8 cellular contexts compared by ENCODE assay signal in genomic region chr1:34786521-34787325, GRCh38. TPM values are rescaled to one million over a fixed set of nuclear protein-coding genes. Genes with fewer than 3 reads are reported as not detected.
DNase-seq lines count a peak whose midpoint lies in the region; ATAC-seq lines count a peak whose summit lies in the region.

No MANE protein-coding gene starts in this region.

- no peak overlapping the region for H3K4me3 Mint-ChIP-seq in activated CD4-positive, alpha-beta memory T cell treated with anti-CD3 and anti-CD28 coated beads, Interleukin-2, amount 10 ng/mL, durations not matched to agents 7 days and 5 days

- H3K9me3 Mint-ChIP-seq in activated CD4-positive, alpha-beta memory T cell treated with anti-CD3 and anti-CD28 coated beads, Interleukin-2, amount 10 ng/mL, durations not matched to agents 7 days and 5 days, result no peaks in the 10 kb centered on the region

- no peak overlapping the region for H3K4me2 ChIP-seq in mesendoderm (ENCODE audit: low read length)

- no peak overlapping the region for H2BK120ac ChIP-seq in mesendoderm (ENCODE audit: low read depth, low read length)

- ATAC-seq in GM19455 (IDR thresholded peaks at IDR 0.05; ENCODE audit: unreplicated experiment), result no peak

- H3K27ac ChIP-seq in effector memory CD4-positive, alpha-beta T cell (ENCODE audit: insufficient read depth, low read length, poor library complexity, severe bottlenecking), result no peak overlapping the region
- H3K27ac ChIP-seq in mesendoderm (ENCODE audit: low read depth, low read length), result no peak overlapping the region

- no peak overlapping the region for H3K18ac ChIP-seq in mesendoderm (ENCODE audit: low read length)

- no peaks in the 10 kb centered on the region for H3K9me3 ChIP-seq in effector memory CD4-positive, alpha-beta T cell (ENCODE audit: control insufficient read depth, low read length)

- H3K27me3 Mint-ChIP-seq in activated CD4-positive, alpha-beta memory T cell treated with anti-CD3 and anti-CD28 coated beads, Interleukin-2, amount 10 ng/mL, durations not matched to agents 7 days and 5 days, result peaks cover 59% of the 10 kb centered on the region

- no peaks in the 10 kb centered on the region for H3K79me1 ChIP-seq in mesendoderm (ENCODE audit: low read length)

- no peak overlapping the region for H3K27ac Mint-ChIP-seq in activated CD4-positive, alpha-beta memory T cell treated with anti-CD3 and anti-CD28 coated beads, Interleukin-2, amount 10 ng/mL, durations not matched to agents 7 days and 5 days

- H3K27me3 ChIP-seq in effector memory CD4-positive, alpha-beta T cell (replicated peaks; ENCODE audit: control insufficient read depth, insufficient read depth, low read length, poor library complexity, severe bottlenecking), result peaks cover 7% of the 10 kb centered on the region
- H3K27me3 ChIP-seq in mesendoderm (ENCODE audit: insufficient read depth, low read length, poor library complexity), result no peaks in the 10 kb centered on the region

- H3K9ac ChIP-seq in mesendoderm (ENCODE audit: low read length), result peak overlapping the region; percentile 6

- no peaks in the 10 kb centered on the region for H3K79me2 ChIP-seq in mesendoderm (ENCODE audit: control insufficient read depth, insufficient read depth, low read length)

- no peaks in the 10 kb centered on the region for H3K36me3 ChIP-seq in effector memory CD4-positive, alpha-beta T cell (ENCODE audit: control insufficient read depth, insufficient read depth, low read length)
- no peaks in the 10 kb centered on the region for H3K36me3 ChIP-seq in mesendoderm (ENCODE audit: control insufficient read depth, insufficient read depth, low read length)

- no peak overlapping the region for H3K4ac ChIP-seq in mesendoderm (ENCODE audit: low read depth, low read length)

- WGBS in mesendoderm (ENCODE audit: extremely low coverage, insufficient coverage, low lambda C conversion rate), result no CpG with 5 or more reads among the region's 14 CpGs

- H2BK15ac ChIP-seq in mesendoderm (replicated peaks; ENCODE audit: low read depth), result no peak overlapping the region

- H3K23ac ChIP-seq in mesendoderm (ENCODE audit: low read length), result no peak overlapping the region

- no peak overlapping the region for H4K5ac ChIP-seq in mesendoderm (ENCODE audit: low read length)

- H2AK5ac ChIP-seq in mesendoderm (ENCODE audit: low read length), result no peak overlapping the region

- no peak overlapping the region for H4K8ac ChIP-seq in mesendoderm (ENCODE audit: low read depth, low read length)

- POLR2A ChIA-PET in activated CD4-positive, alpha-beta memory T cell treated with anti-CD3 and anti-CD28 coated beads, Interleukin-2, amount 10 ng/mL, durations not matched to agents 7 days and 5 days (lab: Charles Lee), result no interaction called here

- no peaks in the 10 kb centered on the region for H3K36me3 Mint-ChIP-seq in activated CD4-positive, alpha-beta memory T cell treated with anti-CD3 and anti-CD28 coated beads, Interleukin-2, amount 10 ng/mL, durations not matched to agents 7 days and 5 days (ENCODE audit: low read depth)

- H3K4me1 Mint-ChIP-seq in activated CD4-positive, alpha-beta memory T cell treated with anti-CD3 and anti-CD28 coated beads, Interleukin-2, amount 10 ng/mL, durations not matched to agents 7 days and 5 days, result peaks cover 3% of the 10 kb centered on the region

- peaks cover 5% of the 10 kb centered on the region for H3K4me1 ChIP-seq in effector memory CD4-positive, alpha-beta T cell (ENCODE audit: control insufficient read depth, insufficient read depth, low read length, poor library complexity, severe bottlenecking)
- H3K4me1 ChIP-seq in mesendoderm (ENCODE audit: control insufficient read depth, low read depth, low read length), result peaks cover 2% of the 10 kb centered on the region

- H3K4me3 ChIP-seq in effector memory CD4-positive, alpha-beta T cell (ENCODE audit: insufficient read depth, low read depth, low read length, poor library complexity, severe bottlenecking), result no peak overlapping the region
- no peak overlapping the region for H3K4me3 ChIP-seq in mesendoderm (ENCODE audit: low read length)

- no peak overlapping the region for H2BK5ac ChIP-seq in mesendoderm (ENCODE audit: low read length)

- no peak overlapping the region for H3K56ac ChIP-seq in mesendoderm (ENCODE audit: low read length)

- DNase-seq in D341Med (ENCODE audit: low spot score) (peak; percentile 80), HK-2 (ENCODE audit: unreplicated experiment) (peak; percentile 62), NCI-H82 (lab: John Stamatoyannopoulos, UW) (peak; percentile 89), mesendoderm (peak; percentile 81)
- peak; percentile 71 for DNase-seq in activated CD4-positive, alpha-beta memory T cell treated with anti-CD3 and anti-CD28 coated beads, Interleukin-2, amount 10 ng/mL, durations not matched to agents 7 days and 5 days
- DNase-seq in effector memory CD4-positive, alpha-beta T cell, result peak; percentile 15 to 21 (median 20)
- peak; percentile 25 for DNase-seq in stimulated activated CD8-positive, alpha-beta memory T cell treated with anti-CD3 and anti-CD28 coated beads, Interleukin-15, amount 100 ng/mL, for 24 hours (ENCODE audit: low read depth)

- CTCF ChIA-PET in activated CD4-positive, alpha-beta memory T cell treated with anti-CD3 and anti-CD28 coated beads, Interleukin-2, amount 10 ng/mL, durations not matched to agents 7 days and 5 days (lab: Charles Lee), result interaction anchor here (0.7 to 1.6 kb wide), 11 partner anchors 11 to 231 kb away, joined by 3 to 13 read pairs (median 4); partner anchors contain the start of gene SMIM12

RNA-seq across cellular contexts. Expression of gene GJB3, which starts 5.7 kb away (rescaled TPM):
- not detected for total RNA-seq in activated CD4-positive, alpha-beta memory T cell treated with anti-CD3 and anti-CD28 coated beads, Interleukin-2, amount 10 ng/mL, durations not matched to agents 7 days and 5 days
- 1.1 TPM for polyA plus RNA-seq in mesendoderm (2013, experiment 1 of 2)
- 1.2 TPM for polyA plus RNA-seq in mesendoderm (2013, experiment 2 of 2)

RNA-seq across cellular contexts. Expression of gene GJA4, which starts 6.1 kb away (rescaled TPM):
- not detected for total RNA-seq in activated CD4-positive, alpha-beta memory T cell treated with anti-CD3 and anti-CD28 coated beads, Interleukin-2, amount 10 ng/mL, durations not matched to agents 7 days and 5 days
- polyA plus RNA-seq in mesendoderm (2013, experiment 1 of 2), result 0.81 TPM
- polyA plus RNA-seq in mesendoderm (2013, experiment 2 of 2), result 0.83 TPM

RNA-seq across cellular contexts. Expression of gene GJB4, which starts 27.2 kb away (rescaled TPM):
- total RNA-seq in activated CD4-positive, alpha-beta memory T cell treated with anti-CD3 and anti-CD28 coated beads, Interleukin-2, amount 10 ng/mL, durations not matched to agents 7 days and 5 days, result not detected
- 0.15 TPM for polyA plus RNA-seq in mesendoderm (2013, experiment 1 of 2)
- polyA plus RNA-seq in mesendoderm (2013, experiment 2 of 2), result 0.15 TPM

RNA-seq across cellular contexts. Expression of gene GJB5, which starts 31.9 kb away (rescaled TPM):
- total RNA-seq in activated CD4-positive, alpha-beta memory T cell treated with anti-CD3 and anti-CD28 coated beads, Interleukin-2, amount 10 ng/mL, durations not matched to agents 7 days and 5 days, result not detected
- 0.46 TPM for polyA plus RNA-seq in mesendoderm (2013, experiment 1 of 2)
- 0.49 TPM for polyA plus RNA-seq in mesendoderm (2013, experiment 2 of 2)

Comparison
In these comparisons a context has a peak if more than half of its experiments do, and no peak if none do; other contexts are left out.
1. DNase-seq: peak in every context shown above with its lines; median percentile 89 in NCI-H82; 81 in mesendoderm; 80 in D341Med; 71 in activated CD4-positive, alpha-beta memory T cell treated with anti-CD3 and anti-CD28 coated beads, Interleukin-2, amount 10 ng/mL, durations not matched to agents 7 days and 5 days; 62 in HK-2; 25 in stimulated activated CD8-positive, alpha-beta memory T cell treated with anti-CD3 and anti-CD28 coated beads, Interleukin-15, amount 100 ng/mL, for 24 hours; 20 in effector memory CD4-positive, alpha-beta T cell.